In genomic region chr21:26405735-26406361, GRCh38 we compare ENCODE assay signal across 8 cellular contexts.
DNase-seq lines count a peak whose midpoint lies in the region; ATAC-seq and TF ChIP-seq lines count a peak whose summit lies in the region.

No MANE protein-coding gene starts in this region.

- BruUV-seq in mammary epithelial cell (replicated peaks; lab: Mats Ljungman, UMichigan): TSS peak; percentile 58

- TF ChIP-seq RAD21 in SK-N-SH (IDR thresholded peaks at IDR 0.05; ENCODE audit: low read length): no peak

- dilution Hi-C loops in mammary epithelial cell (cut with HindIII; ENCODE audit: low sequenced_read_pairs): no loop called here

- CTCF ChIA-PET in SK-N-SH (lab: Yijun Ruan, JAX): no interaction called here
- CTCF ChIA-PET in mammary epithelial cell (lab: Charles Lee; ENCODE audit: low non-redundant PET): interaction anchor here (0.6 kb wide), 1 partner anchor 158 kb away, joined by 13 read pairs; no protein-coding TSS in a partner anchor

- intact Hi-C loops in mammary epithelial cell (cut with micrococcal nuclease): loop anchor here (1.0 to 10.0 kb wide), 5 partner anchors 16 to 234 kb away; partner anchors contain the start of gene APP

- H3K9ac ChIP-seq in SK-N-SH: no peak overlapping the region
- peak overlapping the region; percentile 60 for H3K9ac ChIP-seq in mammary epithelial cell (ENCODE audit: insufficient read depth, low read length)
- no peak overlapping the region for H3K9ac ChIP-seq in neural progenitor cell

- H3K4me2 ChIP-seq in SK-N-SH (no peak overlapping the region), mammary epithelial cell (ENCODE audit: insufficient read depth, low read depth, low read length) (peak overlapping the region; percentile 85), neural progenitor cell (no peak overlapping the region)

- no peaks in the 10 kb centered on the region for H3F3A ChIP-seq in SK-N-SH (replicated peaks; ENCODE audit: insufficient read depth)
- no peaks in the 10 kb centered on the region for H3F3A ChIP-seq in neural progenitor cell (ENCODE audit: low read depth)

- H3K9me3 ChIP-seq in SK-N-SH (no peaks in the 10 kb centered on the region), MG63 (no peaks in the 10 kb centered on the region), mammary epithelial cell (replicated peaks; ENCODE audit: insufficient read depth, low read length) (no peaks in the 10 kb centered on the region), neural progenitor cell (ENCODE audit: low read depth) (no peaks in the 10 kb centered on the region)

- TF ChIP-seq CTCF in SK-N-SH (IDR thresholded peaks at IDR 0.05) (no peak), mammary epithelial cell (conservative IDR thresholded peaks at IDR 0.05 in 1 of 2, IDR thresholded peaks at IDR 0.05 in 1 of 2; ENCODE audit: extremely low read depth in 1 of 2, insufficient read depth in 1 of 2, low read depth in 1 of 2, low read length in 2 of 2) (no peak), neural progenitor cell (IDR thresholded peaks at IDR 0.05) (no peak)

- H3K36me3 ChIP-seq in SK-N-SH (replicated peaks in 1 of 2; ENCODE audit: control insufficient read depth in 1 of 2, insufficient read depth in 2 of 2, low read length in 1 of 2): no peaks in the 10 kb centered on the region
- H3K36me3 ChIP-seq in MG63: no peaks in the 10 kb centered on the region
- no peaks in the 10 kb centered on the region for H3K36me3 ChIP-seq in mammary epithelial cell (ENCODE audit: insufficient read depth, low read length)
- H3K36me3 ChIP-seq in neural progenitor cell: no peaks in the 10 kb centered on the region

- ATAC-seq in SK-N-SH treated with all-trans-retinoic acid at 6 μM for 48 hours: no peak
- ATAC-seq in HG03521 (IDR thresholded peaks at IDR 0.05; ENCODE audit: unreplicated experiment): no peak
- no peak for ATAC-seq in GM21619 (IDR thresholded peaks at IDR 0.05; ENCODE audit: unreplicated experiment)
- no peak for ATAC-seq in HG02938 (IDR thresholded peaks at IDR 0.05; ENCODE audit: unreplicated experiment)

- H3K27ac ChIP-seq in SK-N-SH (ENCODE audit: low read depth in 2 of 2, low read length in 1 of 2) (no peak overlapping the region; a peak in 1 of 4 replicates), mammary epithelial cell (ENCODE audit: insufficient read depth, low read depth, low read length) (peak overlapping the region; percentile 74), neural progenitor cell (no peak overlapping the region)

- H3K9me3 Mint-ChIP-seq in neural progenitor cell: peaks cover 6% of the 10 kb centered on the region

- DNase-seq in SK-N-SH (no peak), MG63 (peak; percentile 68), mammary epithelial cell (peak; percentile 91), neural progenitor cell (ENCODE audit: low spot score) (peak; percentile 31)

- H3K4me1 ChIP-seq in SK-N-SH (ENCODE audit: control insufficient read depth in 1 of 2, insufficient read depth in 2 of 2, low read depth in 1 of 2, low read length in 1 of 2) (peaks cover 0 to 9% of the 10 kb centered on the region in 2 experiments; a peak in 3 of 4 replicates), mammary epithelial cell (ENCODE audit: insufficient read depth, low read length) (peaks cover 15% of the 10 kb centered on the region), neural progenitor cell (peaks cover 22% of the 10 kb centered on the region)

- H3K79me2 ChIP-seq in SK-N-SH (ENCODE audit: insufficient read depth): no peaks in the 10 kb centered on the region
- peaks cover 2% of the 10 kb centered on the region for H3K79me2 ChIP-seq in mammary epithelial cell (ENCODE audit: insufficient read depth, low read length)
- H3K79me2 ChIP-seq in neural progenitor cell (ENCODE audit: low read depth): no peaks in the 10 kb centered on the region

- peaks cover 44% of the 10 kb centered on the region for H3K4me1 Mint-ChIP-seq in neural progenitor cell

- H3K4me3 ChIP-seq in SK-N-SH (ENCODE audit: low read depth in 2 of 2, low read length in 1 of 2): no peak overlapping the region
- H3K4me3 ChIP-seq in MG63: peak overlapping the region; percentile 43
- peak overlapping the region; percentile 44 to 53 (median 52) for H3K4me3 ChIP-seq in mammary epithelial cell (replicated peaks in 1 of 3; ENCODE audit: insufficient read depth in 1 of 3, low read depth in 2 of 3, low read length in 3 of 3)
- H3K4me3 ChIP-seq in neural progenitor cell: no peak overlapping the region

- H3K27ac Mint-ChIP-seq in neural progenitor cell: no peak overlapping the region

- H3K9me2 ChIP-seq in SK-N-SH: no peaks in the 10 kb centered on the region

- no peak overlapping the region for H3K4me3 Mint-ChIP-seq in neural progenitor cell

- H3K27me3 ChIP-seq in SK-N-SH (ENCODE audit: insufficient read depth) (no peaks in the 10 kb centered on the region), MG63 (no peaks in the 10 kb centered on the region), mammary epithelial cell (ENCODE audit: insufficient read depth, low read length) (no peaks in the 10 kb centered on the region), neural progenitor cell (no peaks in the 10 kb centered on the region)

- in situ Hi-C loops in mammary epithelial cell (cut with MboI; ENCODE audit: low sequenced_read_pairs in 2 of 2): no loop called here

- POLR2A ChIA-PET in SK-N-SH (lab: Yijun Ruan, JAX): no interaction called here

- H3K27me3 Mint-ChIP-seq in neural progenitor cell (ENCODE audit: insufficient read depth, low read depth): peaks cover 4% of the 10 kb centered on the region

- no peaks in the 10 kb centered on the region for H4K20me1 ChIP-seq in SK-N-SH (ENCODE audit: insufficient read depth)
- no peaks in the 10 kb centered on the region for H4K20me1 ChIP-seq in mammary epithelial cell (ENCODE audit: insufficient read depth, low read length)
- H4K20me1 ChIP-seq in neural progenitor cell (ENCODE audit: low read depth): no peaks in the 10 kb centered on the region

- 40% methylated on average over 9 of the region's 9 CpGs for WGBS in SK-N-SH (ENCODE audit: low lambda C conversion rate)
- WGBS in mammary epithelial cell (ENCODE audit: low coverage, missing lambda C conversion rate): 17% methylated on average over 8 of the region's 9 CpGs

- H2AFZ ChIP-seq in SK-N-SH (ENCODE audit: low read depth): no peak overlapping the region
- H2AFZ ChIP-seq in mammary epithelial cell (ENCODE audit: low read depth, low read length): peak overlapping the region; percentile 92
- peak overlapping the region; percentile 54 for H2AFZ ChIP-seq in neural progenitor cell (replicated peaks)

- no peak for TF ChIP-seq EP300 in SK-N-SH (IDR thresholded peaks at IDR 0.05; ENCODE audit: borderline replicate concordance in 1 of 2, low read depth in 1 of 2, low read length in 1 of 2)

- no peaks in the 10 kb centered on the region for H3K36me3 Mint-ChIP-seq in neural progenitor cell

TF ChIP-seq in SK-N-SH treated with all-trans-retinoic acid at 6 μM for 48 hours, 23 proteins besides CTCF, POLR2A, EP300 and RAD21:
- TF ChIP-seq PPARA (CRISPR knock-in tag; IDR thresholded peaks at IDR 0.05; ENCODE audit: borderline replicate concordance) (no peak), ZC3H10 (CRISPR knock-in tag; IDR thresholded peaks at IDR 0.05) (no peak), BACH2 (CRISPR knock-in tag; IDR thresholded peaks at IDR 0.05; ENCODE audit: borderline replicate concordance) (peak; percentile 50; the same call in 1 of the 2 replicates)

TF ChIP-seq in SK-N-SH, 30 proteins besides CTCF, POLR2A, EP300 and RAD21:
- no peak for TF ChIP-seq MAX (IDR thresholded peaks at IDR 0.05; ENCODE audit: low read depth)
- no peak for TF ChIP-seq SMC3 (IDR thresholded peaks at IDR 0.05; ENCODE audit: low read depth, low read length)
- no peak for TF ChIP-seq USF1 (IDR thresholded peaks at IDR 0.05; ENCODE audit: borderline replicate concordance, low read depth)
- no peak for TF ChIP-seq TCF12 (IDR thresholded peaks at IDR 0.05)

Comparison
In these comparisons a context has a peak if more than half of its experiments do, and no peak if none do; other contexts are left out.
1. H3K4me3 ChIP-seq: peak in MG63 (single experiment) and mammary epithelial cell (3 of 3); none in SK-N-SH (0 of 2) and neural progenitor cell (single experiment).